ENCODE assay signal across 8 cellular contexts in genomic region chr1:50735443-50735842, GRCh38.
DNase-seq lines count a peak whose midpoint lies in the region; ATAC-seq, FAIRE-seq and TF ChIP-seq lines count a peak whose summit lies in the region.

No MANE protein-coding gene starts in this region.

- no peaks in the 10 kb centered on the region for H3K27me3 ChIP-seq in H7 (ENCODE audit: control insufficient read depth, insufficient read depth, low read length)
- no peaks in the 10 kb centered on the region for H3K27me3 ChIP-seq in uterus

- no peaks in the 10 kb centered on the region for H3K9me3 ChIP-seq in uterus

- H3K4me1 ChIP-seq in uterus: no peaks in the 10 kb centered on the region

- DNase-seq in AG20443 (ENCODE audit: low spot score): peak; percentile 42
- peak; percentile 32 for DNase-seq in H7
- DNase-seq in inferior parietal cortex (ENCODE audit: extremely low spot score): peak; percentile 59
- no peak for DNase-seq in T-helper 9 cell
- DNase-seq in uterus: no peak
- no peak for DNase-seq in C1 segment of cervical spinal cord (lab: John Stamatoyannopoulos, UW)

- TF ChIP-seq CTCF in uterus (IDR thresholded peaks at IDR 0.05): peak in 1 of 4 experiments; percentile 31

- no peak overlapping the region for H3K27ac ChIP-seq in uterus

- H3K36me3 ChIP-seq in H7 (replicated peaks; ENCODE audit: control insufficient read depth, insufficient read depth, low read length): no peaks in the 10 kb centered on the region
- H3K36me3 ChIP-seq in uterus: no peaks in the 10 kb centered on the region

- TF ChIP-seq POLR2A in uterus (IDR thresholded peaks at IDR 0.05): no peak

- H3K4me3 ChIP-seq in H7 (ENCODE audit: insufficient read depth, low read depth, low read length): no peak overlapping the region
- H3K4me3 ChIP-seq in uterus: no peak overlapping the region

- no peak for ATAC-seq in GM21381 (IDR thresholded peaks at IDR 0.05; ENCODE audit: unreplicated experiment)

- intact Hi-C loops in uterus (cut with DNase I; ENCODE audit: low total_unique reads): no loop called here

- peak; percentile 77 for FAIRE-seq in TTC549 (lab: Jason Lieb, UNC)

Comparison
In these comparisons a context has a peak if more than half of its experiments do, and no peak if none do; other contexts are left out.
1. DNase-seq: peak in AG20443 (single experiment), H7 (single experiment) and inferior parietal cortex (single experiment); none in T-helper 9 cell (single experiment), uterus (0 of 2) and C1 segment of cervical spinal cord (0 of 14).